18 cellular contexts compared by ENCODE assay signal in the genomic region with DNA sequence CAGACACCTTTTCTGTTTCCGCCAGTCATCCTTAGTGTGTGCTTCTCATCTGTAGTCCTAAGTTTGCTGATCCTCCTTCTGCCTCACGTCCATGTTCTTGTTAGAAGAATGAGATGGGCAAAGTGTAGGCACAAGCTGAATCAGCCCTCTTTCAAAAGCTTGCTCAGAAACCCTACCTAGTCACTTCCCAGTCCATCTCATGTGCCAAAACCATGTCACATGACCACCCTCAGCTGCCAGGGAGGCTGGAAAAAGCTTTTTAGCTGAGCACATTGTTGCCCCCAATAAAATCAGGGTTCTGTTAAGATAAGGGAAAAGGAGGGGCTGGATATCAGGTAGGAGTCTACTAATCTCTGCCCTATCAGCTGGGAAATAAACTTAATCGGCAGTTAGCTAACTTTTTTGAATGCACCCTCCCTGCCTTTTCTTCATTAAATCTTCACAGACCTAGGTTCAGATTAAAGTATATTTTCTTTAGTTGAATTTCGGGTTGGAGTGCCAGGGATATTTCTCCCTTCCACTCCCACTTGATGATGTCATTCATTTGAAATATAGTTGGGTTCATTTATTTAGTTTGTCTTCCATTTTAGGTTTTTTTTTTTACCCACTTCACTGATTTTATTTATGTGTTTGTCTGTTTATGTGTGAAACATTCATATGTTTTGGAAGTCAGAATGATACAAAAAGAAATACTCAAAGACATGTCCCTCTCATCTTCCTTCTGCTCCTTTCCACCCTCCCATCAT.
A peak's percentile ranks its signal among the peaks of the same experiment; 100 is the strongest.
DNase-seq lines count a peak whose midpoint lies in the region; ATAC-seq and TF ChIP-seq lines count a peak whose summit lies in the region.
"Had no signal": no experiment of that assay in that cellular context is flagged by ENCODE, and none has a peak within 500 bp of the region (broad histone marks: within the 10 kb centered on the region; RNA-seq: fewer than 3 reads in every experiment).

No MANE protein-coding gene starts in this region.

- no peak overlapping the region for H3K23ac ChIP-seq in IMR-90 (ENCODE audit: low read depth, low read length)

- no peak overlapping the region for H3K56ac ChIP-seq in IMR-90 (ENCODE audit: extremely low read depth, insufficient read depth, low read length)

- no CpG with 5 or more reads among the region's 4 CpGs for WGBS in IMR-90 (ENCODE audit: extremely low coverage in 2 of 2, insufficient read length in 1 of 2), 2 experiments

- H3K4me1 Mint-ChIP-seq in Caco-2 (ENCODE audit: low read depth, unreplicated experiment), result peaks cover 25% of the 10 kb centered on the region

- TF ChIP-seq RAD21 in IMR-90 (IDR thresholded peaks at IDR 0.05; ENCODE audit: low read length), result no peak

- H3K9ac ChIP-seq in IMR-90 (ENCODE audit: low read depth, low read length), result no peak overlapping the region

- H3K9me3 Mint-ChIP-seq in Caco-2 (ENCODE audit: unreplicated experiment), result no peaks in the 10 kb centered on the region
- H3K9me3 Mint-ChIP-seq: natural killer cell treated with Interleukin-12 subunit alpha and Interleukin-12 subunit beta and Interleukin-15 and Interleukin-18, amount 100 ng/mL, for 72 hours had no signal

- intact Hi-C loops in IMR-90 (cut with micrococcal nuclease) (no loop called here), ascending aorta (cut with DNase I) (no loop called here), Caco-2 (cut with micrococcal nuclease; ENCODE audit: unreplicated experiment) (no loop called here)

- no peak overlapping the region for H3K4me2 ChIP-seq in IMR-90 (ENCODE audit: low read depth, low read length)

- peaks cover 7% of the 10 kb centered on the region; the same call in 1 of the 2 replicates for H3K9me1 ChIP-seq in IMR-90 (ENCODE audit: insufficient read depth, low read length)

- in situ Hi-C loops in IMR-90 (cut with MboI; ENCODE audit: low sequenced_read_pairs), result no loop called here

- H4K91ac ChIP-seq in IMR-90 (ENCODE audit: insufficient read depth, low read depth, low read length), result no peak overlapping the region

- H3K27ac ChIP-seq in IMR-90 (ENCODE audit: insufficient read depth, low read length), result no peak overlapping the region
- H3K27ac ChIP-seq in ascending aorta, result peak overlapping the region; percentile 16 to 62
- H3K27ac ChIP-seq: heart left ventricle, HL-60 had no signal

- H3K14ac ChIP-seq in IMR-90 (replicated peaks; ENCODE audit: low read depth, low read length), result no peak overlapping the region; the same call in 1 of the 2 replicates

- dilution Hi-C loops in IMR-90 (cut with HindIII; ENCODE audit: low sequenced_read_pairs, unreplicated experiment), result no loop called here

- BruUV-seq in IMR-90 (replicated peaks; lab: Mats Ljungman, UMichigan), result no TSS peak
- no TSS peak for BruUV-seq in Caco-2 (replicated peaks; lab: Mats Ljungman, UMichigan)

- no peak overlapping the region for H2BK5ac ChIP-seq in IMR-90 (ENCODE audit: low read depth, low read length, poor library complexity, severe bottlenecking)

- no peaks in the 10 kb centered on the region for H3K27me3 Mint-ChIP-seq in Caco-2 (ENCODE audit: insufficient read depth, unreplicated experiment)

- H4K5ac ChIP-seq in IMR-90 (ENCODE audit: low read depth, low read length), result no peak overlapping the region

- H4K8ac ChIP-seq in IMR-90 (ENCODE audit: low read depth in 2 of 2, low read length in 2 of 2), result no peak overlapping the region

- H2AK9ac ChIP-seq in IMR-90 (replicated peaks; ENCODE audit: low read depth, low read length, poor library complexity), result no peak overlapping the region

- no peak for TF ChIP-seq POLR2A in IMR-90 (IDR thresholded peaks at IDR 0.05; ENCODE audit: low read depth, low read length)

- POLR2A ChIA-PET in IMR-90 (lab: Charles Lee; ENCODE audit: unreplicated experiment) (no interaction called here), Caco-2 (lab: Charles Lee) (no interaction called here)

- no peak overlapping the region for H3K27ac Mint-ChIP-seq in Caco-2 (ENCODE audit: unreplicated experiment)
- H3K27ac Mint-ChIP-seq: activated T-cell treated with anti-CD3 and anti-CD28 coated beads, Interleukin-2, amount 50 U/mL, for 72 hours; natural killer cell treated with Interleukin-12 subunit alpha and Interleukin-12 subunit beta and Interleukin-15 and Interleukin-18, amount 100 ng/mL, for 72 hours had no signal

- no peak overlapping the region for H2BK20ac ChIP-seq in IMR-90 (ENCODE audit: low read depth, low read length)

- H2AFZ ChIP-seq in IMR-90 (replicated peaks; ENCODE audit: low read length, poor library complexity), result no peak overlapping the region

- H3K4me1 ChIP-seq in IMR-90 (ENCODE audit: control insufficient read depth, insufficient read depth, low read length), result peaks cover 2% of the 10 kb centered on the region; the same call in 1 of the 2 replicates
- peaks cover 0 to 34% of the 10 kb centered on the region in 2 donors for H3K4me1 ChIP-seq in ascending aorta
- H3K4me1 ChIP-seq in Caco-2, result no peaks in the 10 kb centered on the region

- no peaks in the 10 kb centered on the region for H4K20me1 ChIP-seq in IMR-90 (ENCODE audit: insufficient read depth, low read length)

- no peak overlapping the region for H2BK120ac ChIP-seq in IMR-90 (ENCODE audit: low read depth, low read length)

- no peak overlapping the region for H2AK5ac ChIP-seq in IMR-90 (ENCODE audit: low read depth, low read length)

- no peak for TF ChIP-seq CTCF in AG10803 (conservative IDR thresholded peaks at IDR 0.05; ENCODE audit: low read length)
- TF ChIP-seq CTCF in IMR-90 (conservative IDR thresholded peaks at IDR 0.05; ENCODE audit: low read depth, low read length), result no peak
- TF ChIP-seq CTCF in ascending aorta (IDR thresholded peaks at IDR 0.05), result no peak
- TF ChIP-seq CTCF in Caco-2 (IDR thresholded peaks at IDR 0.05; ENCODE audit: insufficient read depth in 1 of 2, low read depth in 1 of 2, low read length in 1 of 2, severe bottlenecking in 1 of 2, unreplicated experiment in 1 of 2), result no peak

- no peak overlapping the region for H3K4ac ChIP-seq in IMR-90 (ENCODE audit: low read depth, low read length)

- no peaks in the 10 kb centered on the region for H3K36me3 ChIP-seq in IMR-90 (ENCODE audit: control insufficient read depth, insufficient read depth, low read length)
- no peaks in the 10 kb centered on the region for H3K36me3 ChIP-seq in ascending aorta
- H3K36me3 ChIP-seq in Caco-2 (ENCODE audit: control insufficient read depth, insufficient read depth, low read length), result no peaks in the 10 kb centered on the region
- H3K36me3 ChIP-seq: heart left ventricle had no signal

- H3K27me3 ChIP-seq in IMR-90 (ENCODE audit: control insufficient read depth, insufficient read depth, low read length) (no peaks in the 10 kb centered on the region), ascending aorta (no peaks in the 10 kb centered on the region), Caco-2 (replicated peaks; ENCODE audit: control insufficient read depth, insufficient read depth, low read length) (no peaks in the 10 kb centered on the region; the same call in 1 of the 2 replicates)
- H3K27me3 ChIP-seq: heart left ventricle had no signal

- H3K36me3 Mint-ChIP-seq in Caco-2 (ENCODE audit: insufficient read depth, unreplicated experiment), result no peaks in the 10 kb centered on the region
- H3K36me3 Mint-ChIP-seq: natural killer cell treated with Interleukin-12 subunit alpha and Interleukin-12 subunit beta and Interleukin-15 and Interleukin-18, amount 100 ng/mL, for 72 hours had no signal

- H3K4me3 ChIP-seq in AG10803 (ENCODE audit: low read length), result no peak overlapping the region
- H3K4me3 ChIP-seq in IMR-90 (ENCODE audit: insufficient read depth, low read depth, low read length), result no peak overlapping the region
- no peak overlapping the region for H3K4me3 ChIP-seq in ascending aorta
- no peak overlapping the region for H3K4me3 ChIP-seq in Caco-2 (ENCODE audit: low read depth, low read length)
- H3K4me3 ChIP-seq: heart left ventricle had no signal

- no peaks in the 10 kb centered on the region for H3K9me3 ChIP-seq in IMR-90 (ENCODE audit: control insufficient read depth, insufficient read depth, low read length)
- H3K9me3 ChIP-seq in ascending aorta, result no peaks in the 10 kb centered on the region
- H3K9me3 ChIP-seq in Caco-2, result no peaks in the 10 kb centered on the region

- DNase-seq in AG10803 (ENCODE audit: low read depth) (peak; percentile 22), IMR-90 (peak; percentile 29), ascending aorta (ENCODE audit: low spot score in 2 of 2) (no peak), kidney tubule cell (ENCODE audit: low spot score) (peak; percentile 40), Caco-2 (no peak), C1 segment of cervical spinal cord (lab: John Stamatoyannopoulos, UW) (no peak), DMS53 (lab: John Stamatoyannopoulos, UW) (no peak)
- DNase-seq: activated T-cell treated with anti-CD3 and anti-CD28 coated beads, Interleukin-2, amount 50 U/mL, for 72 hours; effector CD8-positive, alpha-beta T cell; heart left ventricle; kidney glomerular epithelial cell; NCI-H2081 treated with DMSO at 0.1 percent for 48 hours; right cardiac atrium; stimulated activated naive CD4-positive, alpha-beta T cell treated with Interleukin-2 at 50 U/mL for 16 hours had no signal

- H3K18ac ChIP-seq in IMR-90 (ENCODE audit: low read depth, low read length), result no peak overlapping the region

- no peak overlapping the region for H2BK15ac ChIP-seq in IMR-90 (ENCODE audit: low read depth, low read length)

- H3K4me3 Mint-ChIP-seq in Caco-2 (ENCODE audit: unreplicated experiment), result no peak overlapping the region
- H3K4me3 Mint-ChIP-seq: activated T-cell treated with anti-CD3 and anti-CD28 coated beads, Interleukin-2, amount 50 U/mL, for 72 hours; B cell; natural killer cell treated with Interleukin-12 subunit alpha and Interleukin-12 subunit beta and Interleukin-15 and Interleukin-18, amount 100 ng/mL, for 72 hours had no signal

- CTCF ChIA-PET in IMR-90 (lab: Yijun Ruan, JAX), result interaction anchor here (1.5 kb wide), 1 partner anchor 10 kb away, joined by 4 read pairs; no protein-coding TSS in a partner anchor
- CTCF ChIA-PET in Caco-2 (lab: Charles Lee), result no interaction called here

- no peaks in the 10 kb centered on the region for H3K79me1 ChIP-seq in IMR-90 (ENCODE audit: low read depth in 1 of 2, low read length in 2 of 2)

- ATAC-seq in IMR-90 (ENCODE audit: low read depth), result no peak
- ATAC-seq in HG03196 (IDR thresholded peaks at IDR 0.05; ENCODE audit: unreplicated experiment), result no peak
- ATAC-seq: activated T-cell treated with anti-CD3 and anti-CD28 coated beads, Interleukin-2, amount 50 U/mL, for 72 hours; natural killer cell treated with Interleukin-12 subunit alpha and Interleukin-12 subunit beta and Interleukin-15 and Interleukin-18, amount 100 ng/mL, for 72 hours had no signal

TF ChIP-seq in IMR-90, 13 proteins besides CTCF, POLR2A, EP300 and RAD21 (continues in another document):
- TF ChIP-seq, protein P1, sequence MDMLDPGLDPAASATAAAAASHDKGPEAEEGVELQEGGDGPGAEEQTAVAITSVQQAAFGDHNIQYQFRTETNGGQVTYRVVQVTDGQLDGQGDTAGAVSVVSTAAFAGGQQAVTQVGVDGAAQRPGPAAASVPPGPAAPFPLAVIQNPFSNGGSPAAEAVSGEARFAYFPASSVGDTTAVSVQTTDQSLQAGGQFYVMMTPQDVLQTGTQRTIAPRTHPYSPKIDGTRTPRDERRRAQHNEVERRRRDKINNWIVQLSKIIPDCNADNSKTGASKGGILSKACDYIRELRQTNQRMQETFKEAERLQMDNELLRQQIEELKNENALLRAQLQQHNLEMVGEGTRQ (IDR thresholded peaks at IDR 0.05; ENCODE audit: low read depth, low read length), result peak; percentile 49; the same call in 1 of the 2 replicates
- TF ChIP-seq CHD1 (IDR thresholded peaks at IDR 0.05; ENCODE audit: low read depth, low read length), result no peak

Comparison
In these comparisons a context has a peak if more than half of its experiments do, and no peak if none do; other contexts are left out.
1. DNase-seq: peak in AG10803 (single experiment), IMR-90 (single experiment) and kidney tubule cell (single experiment); none in ascending aorta (0 of 2), Caco-2 (0 of 2), C1 segment of cervical spinal cord (0 of 14) and DMS53 (single experiment).